22 cellular contexts compared by ENCODE assay signal in the genomic region with DNA sequence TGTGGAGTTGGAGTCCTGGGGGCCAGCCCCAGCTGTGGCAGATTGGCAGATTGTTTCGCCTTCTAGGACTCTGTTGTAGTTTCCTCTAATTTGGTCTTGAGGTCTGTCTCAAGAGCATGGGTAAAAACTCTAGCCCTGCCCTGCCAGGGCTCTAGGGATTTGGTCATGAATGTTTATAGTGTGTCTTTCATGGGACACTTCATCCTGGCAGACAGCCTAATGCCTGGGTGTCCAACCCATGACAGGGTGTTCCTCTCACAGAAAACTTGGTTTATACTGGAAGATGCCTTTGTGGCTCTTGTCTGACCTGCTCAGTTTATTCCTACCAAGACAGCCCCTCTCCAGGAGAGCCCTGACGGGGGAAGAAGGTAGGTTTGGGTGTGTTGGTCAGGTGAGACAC. TPM values are rescaled to one million over a fixed set of nuclear protein-coding genes. Genes with fewer than 3 reads are reported as not detected.
DNase-seq lines count a peak whose midpoint lies in the region; FAIRE-seq and TF ChIP-seq lines count a peak whose summit lies in the region.
"Had no signal": no experiment of that assay in that cellular context is flagged by ENCODE, and none has a peak within 500 bp of the region (broad histone marks: within the 10 kb centered on the region; RNA-seq: fewer than 3 reads in every experiment).

No MANE protein-coding gene starts in this region.

- H2AK5ac ChIP-seq in trophoblast cell (ENCODE audit: low read length) = no peak overlapping the region

- no peak overlapping the region for H2BK5ac ChIP-seq in trophoblast cell (ENCODE audit: low read depth, low read length, poor library complexity)

- H3K36me3 ChIP-seq in left ventricle myocardium inferior (no peaks in the 10 kb centered on the region), endodermal cell (ENCODE audit: control insufficient read depth, insufficient read depth, low read length) (no peaks in the 10 kb centered on the region), trophoblast cell (ENCODE audit: control insufficient read depth in 1 of 2, insufficient read depth in 2 of 2, low read length in 2 of 2) (no peaks in the 10 kb centered on the region)
- H3K36me3 ChIP-seq: HAP-1 had no signal

- H3K4me3 ChIP-seq in left ventricle myocardium inferior = no peak overlapping the region
- no peak overlapping the region for H3K4me3 ChIP-seq in endodermal cell (ENCODE audit: low read length)
- H3K4me3 ChIP-seq in trophoblast cell (ENCODE audit: low read depth, low read length) = no peak overlapping the region
- H3K4me3 ChIP-seq: A549, GM23248, HAP-1 had no signal

- H3K27ac Mint-ChIP-seq in endodermal cell = peak overlapping the region; percentile 32
- H3K27ac Mint-ChIP-seq: CD4-positive, CD25-positive, alpha-beta regulatory T cell; IgD-negative memory B cell had no signal

- no peak overlapping the region for H2BK12ac ChIP-seq in trophoblast cell (ENCODE audit: low read length)

- WGBS in endodermal cell (ENCODE audit: insufficient coverage in 1 of 2, insufficient read length in 1 of 2), 2 experiments = 98% methylated on average over 2 of the region's 2 CpGs; no CpG with 5 or more reads in 1 of the 2 experiments
- WGBS in trophoblast cell (ENCODE audit: extremely low coverage, insufficient coverage, insufficient read length) = no CpG with 5 or more reads among the region's 2 CpGs

- no peaks in the 10 kb centered on the region for H3K9me3 ChIP-seq in left ventricle myocardium inferior (replicated peaks)
- H3K9me3 ChIP-seq in endodermal cell (ENCODE audit: control insufficient read depth, low read length) = peaks cover 14% of the 10 kb centered on the region
- no peaks in the 10 kb centered on the region for H3K9me3 ChIP-seq in trophoblast cell (ENCODE audit: insufficient read depth, low read depth, low read length)
- H3K9me3 ChIP-seq: HAP-1 had no signal

- H3K4me3 Mint-ChIP-seq in endodermal cell = no peak overlapping the region
- H3K4me3 Mint-ChIP-seq: CD4-positive, CD25-positive, alpha-beta regulatory T cell; CD8-positive, alpha-beta memory T cell; IgD-negative memory B cell had no signal

- peaks cover 44% of the 10 kb centered on the region for H3K4me1 Mint-ChIP-seq in endodermal cell

- H3K18ac ChIP-seq in trophoblast cell (ENCODE audit: low read length) = no peak overlapping the region

- H3K9me3 Mint-ChIP-seq in endodermal cell = peaks cover 10% of the 10 kb centered on the region

- H3K23ac ChIP-seq in trophoblast cell (ENCODE audit: low read length) = no peak overlapping the region

- peaks cover 3% of the 10 kb centered on the region for H3K79me2 ChIP-seq in trophoblast cell (ENCODE audit: control insufficient read depth, insufficient read depth, low read length, poor library complexity)

- intact Hi-C loops in cardiac septum (cut with DNase I) (no loop called here), left ventricle myocardium inferior (cut with micrococcal nuclease) (no loop called here)

- no peak for FAIRE-seq in HTR-8/SVneo (lab: Jason Lieb, UNC)
- FAIRE-seq: A549, G401.6, GM12891 had no signal

- H4K91ac ChIP-seq in trophoblast cell (ENCODE audit: low read depth, low read length) = peak overlapping the region; percentile 91

- no peaks in the 10 kb centered on the region for H3K27me3 Mint-ChIP-seq in endodermal cell (ENCODE audit: insufficient read depth)

- H3K79me1 ChIP-seq in trophoblast cell (ENCODE audit: low read length) = peaks cover 3% of the 10 kb centered on the region

- H3K4ac ChIP-seq in trophoblast cell (ENCODE audit: low read depth, low read length) = no peak overlapping the region

- TF ChIP-seq CTCF in left ventricle myocardium inferior (IDR thresholded peaks at IDR 0.05; ENCODE audit: borderline replicate concordance) (no peak), endodermal cell (conservative IDR thresholded peaks at IDR 0.05) (no peak)

- no peak overlapping the region for H2AFZ ChIP-seq in trophoblast cell (ENCODE audit: insufficient read depth, low read length, poor library complexity)
- H2AFZ ChIP-seq: GM23248 had no signal

- no peak overlapping the region for H3K14ac ChIP-seq in trophoblast cell (ENCODE audit: low read length)

- H4K12ac ChIP-seq in trophoblast cell (ENCODE audit: low read depth, low read length) = no peak overlapping the region

- H3K27me3 ChIP-seq in left ventricle myocardium inferior (ENCODE audit: low read depth) = no peaks in the 10 kb centered on the region
- no peaks in the 10 kb centered on the region for H3K27me3 ChIP-seq in endodermal cell (ENCODE audit: control insufficient read depth, insufficient read depth, low read length, poor library complexity, severe bottlenecking)
- no peaks in the 10 kb centered on the region for H3K27me3 ChIP-seq in trophoblast cell (ENCODE audit: insufficient read depth, low read length)

- H3K27ac ChIP-seq in left ventricle myocardium inferior (replicated peaks) (no peak overlapping the region), endodermal cell (ENCODE audit: low read depth, low read length) (no peak overlapping the region), trophoblast cell (ENCODE audit: low read depth, low read length) (no peak overlapping the region)
- H3K27ac ChIP-seq: 22Rv1, A549, HL-60 had no signal

- peak overlapping the region; percentile 41 for H2BK120ac ChIP-seq in trophoblast cell (ENCODE audit: insufficient read depth, low read length, poor library complexity)

- H3K4me2 ChIP-seq in trophoblast cell (ENCODE audit: low read length) = no peak overlapping the region
- H3K4me2 ChIP-seq: A549 had no signal

- no peaks in the 10 kb centered on the region for H3K36me3 Mint-ChIP-seq in endodermal cell (ENCODE audit: low read depth)

- H3K4me1 ChIP-seq in left ventricle myocardium inferior = peaks cover 7% of the 10 kb centered on the region
- H3K4me1 ChIP-seq in endodermal cell (ENCODE audit: control insufficient read depth, insufficient read depth, low read length) = peaks cover 31% of the 10 kb centered on the region
- peaks cover 5% of the 10 kb centered on the region in 2 experiments for H3K4me1 ChIP-seq in trophoblast cell (ENCODE audit: control insufficient read depth in 1 of 2, insufficient read depth in 2 of 2, low read length in 2 of 2)
- H3K4me1 ChIP-seq: A549, HAP-1 had no signal

- DNase-seq in cardiac septum (ENCODE audit: low spot score) (peak; percentile 38), left ventricle myocardium inferior (no peak), endodermal cell (no peak), trophoblast cell (no peak), HTR-8/SVneo (ENCODE audit: insufficient read length, low spot score) (no peak), NCI-H526 treated with DMSO at 0.1 percent for 48 hours (lab: John Stamatoyannopoulos, UW) (no peak), epidermal melanocyte (ENCODE audit: insufficient read length, low spot score) (no peak)
- DNase-seq: C1 segment of cervical spinal cord; CD4-positive, CD25-positive, alpha-beta regulatory T cell; CD8-positive, alpha-beta memory T cell; COR-L47; DMS 273 treated with DMSO at 0.1 percent for 48 hours; DMS53; DND-41; GM23248 had no signal

- H3K9ac ChIP-seq in endodermal cell (ENCODE audit: extremely low read depth, low read length, poor library complexity, severe bottlenecking) (no peak overlapping the region), trophoblast cell (ENCODE audit: low read length) (no peak overlapping the region)
- H3K9ac ChIP-seq: GM23248 had no signal

- no peak overlapping the region for H4K8ac ChIP-seq in trophoblast cell (ENCODE audit: low read depth, low read length)

RNA-seq across cellular contexts. Expression of a gene that starts 45.5 kb away (rescaled TPM):
- total RNA-seq in cardiac septum = 0.38 TPM
- 0.55 TPM for total RNA-seq in left ventricle myocardium inferior
- 10 to 100 TPM; 24.0 to 56.3 TPM for total RNA-seq in endodermal cell
- polyA plus RNA-seq in endodermal cell (2013, experiment 1 of 2) = 14.2 TPM
- 13.1 TPM for polyA plus RNA-seq in endodermal cell (2013, experiment 2 of 2)
- polyA plus RNA-seq in trophoblast cell (2013) = 3.4 and 3.7 TPM in 2 replicates

RNA-seq across cellular contexts. Expression of a gene that starts 56.6 kb away (rescaled TPM):
- 7.6 TPM for total RNA-seq in cardiac septum
- 4.8 TPM for total RNA-seq in left ventricle myocardium inferior
- total RNA-seq in endodermal cell = 10 to 100 TPM; 41.7 to 55.2 TPM
- polyA plus RNA-seq in endodermal cell (2013, experiment 1 of 2) = 28.1 TPM
- polyA plus RNA-seq in endodermal cell (2013, experiment 2 of 2) = 26.3 TPM
- polyA plus RNA-seq in trophoblast cell (2013) = 12.1 TPM in 2 replicates

Comparison
In these comparisons a context has a peak if more than half of its experiments do, and no peak if none do; other contexts are left out.
1. RNA of a gene that starts 45.5 kb away (total RNA-seq): 24.0 to 56.3 TPM in endodermal cell; 0.55 TPM in left ventricle myocardium inferior (single experiment) and 0.38 TPM in cardiac septum (single experiment); every median in the first group is over 10 times any median in the second.